ENCODE assay signal across 10 cellular contexts in the genomic region with DNA sequence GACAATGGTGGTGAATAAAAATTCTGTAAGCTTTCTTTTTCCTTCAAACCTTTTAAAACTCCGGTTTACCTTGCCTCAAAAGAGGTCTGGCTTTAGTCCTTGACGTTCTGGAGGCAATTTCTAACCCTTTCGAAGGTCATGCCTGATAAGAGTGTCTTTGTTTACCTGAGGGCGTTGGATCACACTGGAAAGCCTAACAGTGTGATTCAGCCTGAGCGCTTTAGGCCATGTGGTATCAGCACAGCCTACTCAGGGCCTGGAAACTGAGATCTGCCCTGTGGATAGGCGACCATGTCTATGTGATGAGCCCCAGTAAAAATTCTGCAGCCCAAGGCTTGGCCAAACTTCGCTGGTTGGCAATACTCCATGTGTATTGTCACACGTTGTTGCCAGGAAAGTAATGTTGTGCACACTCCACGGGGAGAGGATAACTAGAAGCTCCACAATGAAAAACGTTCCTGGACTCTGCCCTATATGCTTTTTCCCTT. TPM values are rescaled to one million over a fixed set of nuclear protein-coding genes. Genes with fewer than 3 reads are reported as not detected.
DNase-seq lines count a peak whose midpoint lies in the region; ATAC-seq and TF ChIP-seq lines count a peak whose summit lies in the region.
"Had no signal": no experiment of that assay in that cellular context is flagged by ENCODE, and none has a peak within 500 bp of the region (broad histone marks: within the 10 kb centered on the region; RNA-seq: fewer than 3 reads in every experiment).

No MANE protein-coding gene starts in this region.

- no peaks in the 10 kb centered on the region for H3K27me3 ChIP-seq in mammary epithelial cell (ENCODE audit: insufficient read depth, low read length)

- DNase-seq in mammary epithelial cell (no peak), MCF 10A (ENCODE audit: unreplicated experiment) (no peak), left ventricle myocardium superior (peak; percentile 32), nephron progenitor cell (no peak), AG08396 (ENCODE audit: low spot score) (no peak), NCI-H82 (lab: John Stamatoyannopoulos, UW) (no peak), EL (no peak)
- DNase-seq: activated CD4-positive, CD25-positive, alpha-beta regulatory T cell; effector memory CD8-positive, alpha-beta T cell had no signal

- H3K79me2 ChIP-seq in mammary epithelial cell (ENCODE audit: insufficient read depth, low read length) = peaks cover 97% of the 10 kb centered on the region

- dilution Hi-C loops in mammary epithelial cell (cut with HindIII; ENCODE audit: low sequenced_read_pairs) = no loop called here

- in situ Hi-C loops in mammary epithelial cell (cut with MboI; ENCODE audit: low sequenced_read_pairs in 2 of 2) = no loop called here

- no peak overlapping the region for H2AFZ ChIP-seq in mammary epithelial cell (ENCODE audit: low read depth, low read length)

- H3K36me3 ChIP-seq in mammary epithelial cell (ENCODE audit: insufficient read depth, low read length) = peaks cover 3% of the 10 kb centered on the region

- no TSS peak for BruUV-seq in mammary epithelial cell (replicated peaks; lab: Mats Ljungman, UMichigan)
- BruUV-seq in MCF 10A (replicated peaks; lab: Mats Ljungman, UMichigan) = no TSS peak

- H4K20me1 ChIP-seq in mammary epithelial cell (ENCODE audit: insufficient read depth, low read length) = no peaks in the 10 kb centered on the region

- H3K4me3 ChIP-seq in mammary epithelial cell (replicated peaks in 1 of 3; ENCODE audit: insufficient read depth in 1 of 3, low read depth in 2 of 3, low read length in 3 of 3) = no peak overlapping the region

- H3K27me3 Mint-ChIP-seq in MCF 10A (ENCODE audit: insufficient read depth, unreplicated experiment) (no peaks in the 10 kb centered on the region), nephron progenitor cell (ENCODE audit: low read depth, poor library complexity) (no peaks in the 10 kb centered on the region)
- H3K27me3 Mint-ChIP-seq: effector memory CD8-positive, alpha-beta T cell had no signal

- H3K27ac Mint-ChIP-seq in MCF 10A (ENCODE audit: low read depth, unreplicated experiment) (no peak overlapping the region), nephron progenitor cell (peak overlapping the region; percentile 75)

- ATAC-seq in left ventricle myocardium superior (peak; percentile 51), GM18868 (IDR thresholded peaks at IDR 0.05; ENCODE audit: unreplicated experiment) (no peak)
- ATAC-seq: effector memory CD8-positive, alpha-beta T cell had no signal

- 37% methylated on average over 10 of the region's 10 CpGs for WGBS in mammary epithelial cell (ENCODE audit: low coverage, missing lambda C conversion rate)

- peaks cover 43% of the 10 kb centered on the region for H3K4me1 ChIP-seq in mammary epithelial cell (ENCODE audit: insufficient read depth, low read length)

- H3K4me2 ChIP-seq in mammary epithelial cell (ENCODE audit: insufficient read depth, low read depth, low read length) = peak overlapping the region; percentile 44

- POLR2A ChIA-PET in MCF 10A (lab: Yijun Ruan, JAX) = interaction anchor here (0.6 to 2.4 kb wide), 6 partner anchors 8 to 364 kb away, joined by 3 to 13 read pairs (median 5); partner anchors contain the start of gene CCDC6

- no peak overlapping the region for H3K9ac ChIP-seq in mammary epithelial cell (ENCODE audit: insufficient read depth, low read length)

- no peaks in the 10 kb centered on the region for H3K9me3 ChIP-seq in mammary epithelial cell (replicated peaks; ENCODE audit: insufficient read depth, low read length)

- H3K27ac ChIP-seq in mammary epithelial cell (ENCODE audit: insufficient read depth, low read depth, low read length) = peak overlapping the region; percentile 14

- H3K4me3 Mint-ChIP-seq in MCF 10A (ENCODE audit: unreplicated experiment) (no peak overlapping the region), nephron progenitor cell (no peak overlapping the region)
- H3K4me3 Mint-ChIP-seq: effector memory CD8-positive, alpha-beta T cell had no signal

- H3K4me1 Mint-ChIP-seq in MCF 10A (ENCODE audit: insufficient read depth, unreplicated experiment) (peaks cover 52% of the 10 kb centered on the region), nephron progenitor cell (peaks cover 54% of the 10 kb centered on the region)

- CTCF ChIA-PET in mammary epithelial cell (lab: Charles Lee; ENCODE audit: low non-redundant PET) = no interaction called here
- CTCF ChIA-PET in MCF 10A (lab: Yijun Ruan, JAX) = interaction anchor here (1.1 to 6.0 kb wide), 4 partner anchors 10 to 127 kb away, joined by 3 to 41 read pairs (median 12); partner anchors contain the start of gene CCDC6

- TF ChIP-seq CTCF in mammary epithelial cell (conservative IDR thresholded peaks at IDR 0.05 in 1 of 2, IDR thresholded peaks at IDR 0.05 in 1 of 2; ENCODE audit: extremely low read depth in 1 of 2, insufficient read depth in 1 of 2, low read depth in 1 of 2, low read length in 2 of 2) (no peak), MCF 10A (IDR thresholded peaks at IDR 0.05; ENCODE audit: unreplicated experiment) (no peak), nephron progenitor cell (IDR thresholded peaks at IDR 0.05) (no peak)

- H3K9me3 Mint-ChIP-seq in MCF 10A (ENCODE audit: unreplicated experiment) = no peaks in the 10 kb centered on the region
- no peaks in the 10 kb centered on the region for H3K9me3 Mint-ChIP-seq in nephron progenitor cell
- H3K9me3 Mint-ChIP-seq: effector memory CD8-positive, alpha-beta T cell had no signal

- intact Hi-C loops in mammary epithelial cell (cut with micrococcal nuclease) (loop anchor here (2.0 kb wide), 1 partner anchor 17 kb away; no protein-coding TSS in a partner anchor), MCF 10A (cut with micrococcal nuclease) (no loop called here), left ventricle myocardium superior (cut with micrococcal nuclease) (no loop called here)

- H3K36me3 Mint-ChIP-seq in MCF 10A (ENCODE audit: insufficient read depth, unreplicated experiment) (peaks cover 6% of the 10 kb centered on the region), nephron progenitor cell (ENCODE audit: low read depth) (peaks cover 13% of the 10 kb centered on the region)

RNA-seq across cellular contexts. Expression of gene CCDC6, which starts 10.7 kb away (rescaled TPM):
- total RNA-seq in mammary epithelial cell (10 to 100 TPM; 52.4 to 76.0 TPM), MCF 10A (2022) (56.6 and 66.4 TPM in 2 replicates), left ventricle myocardium superior (15.9 TPM)
- polyA plus RNA-seq in mammary epithelial cell = 31.9 TPM
- 65.6 TPM for polyA minus RNA-seq in mammary epithelial cell
